25 cellular contexts compared by ENCODE assay signal in genomic region chr9:99051851-99052250, GRCh38.
"Had no signal": no experiment of that assay in that cellular context is flagged by ENCODE, and none has a peak within 500 bp of the region (broad histone marks: within the 10 kb centered on the region; RNA-seq: fewer than 3 reads in every experiment).

No MANE protein-coding gene starts in this region.

- H3K9me3 Mint-ChIP-seq: central memory CD8-positive, alpha-beta T cell; effector memory CD8-positive, alpha-beta T cell; stimulated activated memory B cell treated with anti-CD40 and anti-IgM and Interleukin-4, amounts not matched to agents 10 μg/mL and 1 μg/mL and 100 μg/mL, for 72 hours; T-cell had no signal

- H3K4me1 ChIP-seq: parathyroid adenoma, vagina had no signal

- ATAC-seq: activated CD4-positive, CD25-positive, alpha-beta regulatory T cell treated with anti-CD3 and anti-CD28 coated beads, Interleukin-2, amount 50 U/mL, for 24 hours; activated CD8-positive, alpha-beta T cell treated with anti-CD3 and anti-CD28 coated beads, Interleukin-2, amount 10 ng/mL, durations not matched to agents 7 days and 5 days; effector memory CD8-positive, alpha-beta T cell; left colon; lower lobe of right lung; natural killer cell; right lobe of liver; stimulated activated memory B cell treated with anti-CD40 and anti-IgM and Interleukin-4, amounts not matched to agents 10 μg/mL and 1 μg/mL and 100 μg/mL, for 72 hours; T-cell had no signal

- H3K4me3 ChIP-seq: lower lobe of right lung, right lobe of liver, stomach, transverse colon, vagina had no signal

- H3K9me3 ChIP-seq: lower lobe of right lung, neutrophil, right lobe of liver, stomach, transverse colon, vagina had no signal

- DNase-seq: activated CD4-positive, alpha-beta T cell treated with anti-CD3 and anti-CD28 coated beads, Interleukin-2, amount 10 ng/mL, durations not matched to agents 24 days and 14 days; activated CD8-positive, alpha-beta T cell treated with anti-CD3 and anti-CD28 coated beads, Interleukin-2, amount 10 ng/mL, durations not matched to agents 7 days and 5 days; activated gamma-delta T cell treated with Interleukin-2 at 50 U/mL for 16 hours; anterior cingulate cortex; effector memory CD8-positive, alpha-beta T cell; left colon; lower lobe of right lung; natural killer cell; right lobe of liver; small intestine; stimulated activated CD4-positive, alpha-beta T cell treated with anti-CD3 and anti-CD28 coated beads, Interleukin-2, amount 100 ng/mL, for 24 hours; stomach; T-cell; transverse colon had no signal

- H3K4me3 Mint-ChIP-seq: activated CD4-positive, alpha-beta T cell treated with anti-CD3 and anti-CD28 coated beads, Interleukin-2, amount 10 ng/mL, durations not matched to agents 24 days and 14 days; activated CD8-positive, alpha-beta T cell treated with anti-CD3 and anti-CD28 coated beads, Interleukin-2, amount 10 ng/mL, durations not matched to agents 7 days and 5 days; activated naive CD4-positive, alpha-beta T cell treated with anti-CD3 and anti-CD28 coated beads, Interleukin-2, amount 50 U/mL, for 24 hours; central memory CD8-positive, alpha-beta T cell; natural killer cell; stimulated activated memory B cell treated with anti-CD40 and anti-IgM and Interleukin-4, amounts not matched to agents 10 μg/mL and 1 μg/mL and 100 μg/mL, for 72 hours; T-cell; T-helper 2 cell treated with Interferon-gamma antibody and Interleukin-4, amounts not matched to agents 5 μg/mL and 100 μg/mL, for 36 hours had no signal

- H2AFZ ChIP-seq: parathyroid adenoma had no signal

- H3K27me3 Mint-ChIP-seq: activated CD4-positive, alpha-beta T cell treated with anti-CD3 and anti-CD28 coated beads, Interleukin-2, amount 10 ng/mL, durations not matched to agents 24 days and 14 days; activated naive CD4-positive, alpha-beta T cell treated with anti-CD3 and anti-CD28 coated beads, Interleukin-2, amount 50 U/mL, for 24 hours; central memory CD8-positive, alpha-beta T cell; effector memory CD8-positive, alpha-beta T cell; stimulated activated memory B cell treated with anti-CD40 and anti-IgM and Interleukin-4, amounts not matched to agents 10 μg/mL and 1 μg/mL and 100 μg/mL, for 72 hours; T-cell had no signal

- H3K27ac Mint-ChIP-seq: activated CD4-positive, alpha-beta T cell treated with anti-CD3 and anti-CD28 coated beads, Interleukin-2, amount 10 ng/mL, durations not matched to agents 24 days and 14 days; activated naive CD4-positive, alpha-beta T cell treated with anti-CD3 and anti-CD28 coated beads, Interleukin-2, amount 50 U/mL, for 24 hours; stimulated activated memory B cell treated with anti-CD40 and anti-IgM and Interleukin-4, amounts not matched to agents 10 μg/mL and 1 μg/mL and 100 μg/mL, for 72 hours; T-helper 2 cell treated with Interferon-gamma antibody and Interleukin-4, amounts not matched to agents 5 μg/mL and 100 μg/mL, for 36 hours had no signal

- H3K27me3 ChIP-seq: right lobe of liver, stomach, transverse colon, vagina had no signal

- FAIRE-seq: colon, keratinocyte, small intestine had no signal

- H3K79me2 ChIP-seq: parathyroid adenoma had no signal

- H3K27ac ChIP-seq: lower lobe of right lung, neutrophil, parathyroid adenoma, right lobe of liver, vagina, VCaP had no signal

- H3K9ac ChIP-seq: parathyroid adenoma had no signal

- H3K36me3 ChIP-seq: lower lobe of right lung, neutrophil, right lobe of liver, transverse colon had no signal

- H3K36me3 Mint-ChIP-seq: stimulated activated memory B cell treated with anti-CD40 and anti-IgM and Interleukin-4, amounts not matched to agents 10 μg/mL and 1 μg/mL and 100 μg/mL, for 72 hours; T-cell had no signal
